ENCODE assay signal across 20 cellular contexts in genomic region chr17:82910770-82911169, GRCh38.
"Had no signal": no experiment of that assay in that cellular context is flagged by ENCODE, and none has a peak within 500 bp of the region (broad histone marks: within the 10 kb centered on the region; RNA-seq: fewer than 3 reads in every experiment).

No MANE protein-coding gene starts in this region.

- H3K27ac Mint-ChIP-seq: mesothelial cell of epicardium had no signal

- H3K4me3 ChIP-seq: cardiac muscle cell, left lung, lung, ovary, right lobe of liver, skin epidermis, tibial artery had no signal

- H3K27ac ChIP-seq: cardiac muscle cell, foreskin keratinocyte, left lung, neutrophil, ovary, right lobe of liver, tibial artery had no signal

- H3K4me3 Mint-ChIP-seq: activated naive CD4-positive, alpha-beta T cell treated with anti-CD3 and anti-CD28 coated beads, Interleukin-2, amount 10 ng/mL, durations not matched to agents 7 days and 5 days; mesothelial cell of epicardium; natural killer cell had no signal

- H3K27me3 ChIP-seq: cardiac muscle cell, foreskin keratinocyte, left lung, neutrophil, ovary, right lobe of liver, tibial artery had no signal

- DNase-seq: activated CD4-positive, alpha-beta T cell treated with anti-CD3 and anti-CD28 coated beads for 48 hours; activated effector memory CD4-positive, alpha-beta T cell treated with anti-CD3 and anti-CD28 coated beads, Interleukin-2, amount 50 U/mL, for 16 hours; activated naive CD4-positive, alpha-beta T cell treated with anti-CD3 and anti-CD28 coated beads, Interleukin-2, amount 10 ng/mL, durations not matched to agents 7 days and 5 days; activated T-cell treated with anti-CD3 and anti-CD28 coated beads, Interleukin-2, amount 50 U/mL, for 48 hours; dermis blood vessel endothelial cell; effector CD8-positive, alpha-beta T cell; erythroblast; foreskin keratinocyte; natural killer cell; ovary; right lobe of liver; stimulated activated CD4-positive, alpha-beta T cell treated with anti-CD3 and anti-CD28 coated beads, Interleukin-1b, Interleukin-23, amount 100 ng/mL, for 48 hours; stimulated activated naive CD8-positive, alpha-beta T cell treated with anti-CD3 and anti-CD28 coated beads, Interleukin-15, amount 100 ng/mL, for 72 hours; tibial artery had no signal

- ATAC-seq: foreskin keratinocyte; left lung; natural killer cell; right lobe of liver; stimulated activated naive CD8-positive, alpha-beta T cell treated with anti-CD3 and anti-CD28 coated beads, Interleukin-15, amount 100 ng/mL, for 72 hours had no signal

- H3K36me3 Mint-ChIP-seq: natural killer cell had no signal

- H3K4me1 ChIP-seq: foreskin keratinocyte, right lobe of liver had no signal

- H3K9me3 ChIP-seq: left lung, neutrophil, ovary, right lobe of liver, tibial artery had no signal

- H3K4me1 Mint-ChIP-seq: mesothelial cell of epicardium had no signal

- H3K27me3 Mint-ChIP-seq: activated naive CD4-positive, alpha-beta T cell treated with anti-CD3 and anti-CD28 coated beads, Interleukin-2, amount 10 ng/mL, durations not matched to agents 7 days and 5 days; stimulated activated naive CD8-positive, alpha-beta T cell treated with anti-CD3 and anti-CD28 coated beads, Interleukin-15, amount 100 ng/mL, for 72 hours had no signal

- H3K36me3 ChIP-seq: ovary had no signal
